11 cellular contexts compared by ENCODE assay signal in genomic region chr4:10123227-10124101, GRCh38. TPM values are rescaled to one million over a fixed set of nuclear protein-coding genes. Genes with fewer than 3 reads are reported as not detected.
DNase-seq lines count a peak whose midpoint lies in the region; ATAC-seq, FAIRE-seq and TF ChIP-seq lines count a peak whose summit lies in the region.
"Had no signal": no experiment of that assay in that cellular context is flagged by ENCODE, and none has a peak within 500 bp of the region (broad histone marks: within the 10 kb centered on the region; RNA-seq: fewer than 3 reads in every experiment).

No MANE protein-coding gene starts in this region.

- peak in 4 of 7 experiments; percentile 22 to 65 (median 32) for DNase-seq in CD8-positive, alpha-beta T cell
- peak; percentile 31 for DNase-seq in MV-4-11 (lab: John Stamatoyannopoulos, UW)
- no peak for DNase-seq in lower lobe of right lung
- no peak for DNase-seq in HFFc6
- no peak for DNase-seq in H54 (ENCODE audit: insufficient read length, low spot score)
- DNase-seq: occipital lobe, SHP77 treated with DMSO at 0.1 percent for 48 hours, tibial artery had no signal

- H3K4me1 ChIP-seq in CD8-positive, alpha-beta T cell (ENCODE audit: insufficient read depth, low read length) = peaks cover 44% of the 10 kb centered on the region
- peaks cover 20% of the 10 kb centered on the region for H3K4me1 ChIP-seq in lower lobe of right lung

- no peak for FAIRE-seq in H54 (lab: Jason Lieb, UNC)

- no peaks in the 10 kb centered on the region for H3K9me3 Mint-ChIP-seq in CD8-positive, alpha-beta T cell
- H3K9me3 Mint-ChIP-seq in brain (peaks cover 0 to 3% (median 0%) of the 10 kb centered on the region in 5 experiments), HFFc6 (no peaks in the 10 kb centered on the region)

- H3K9me3 ChIP-seq in CD8-positive, alpha-beta T cell (ENCODE audit: low read length) = no peaks in the 10 kb centered on the region
- no peaks in the 10 kb centered on the region for H3K9me3 ChIP-seq in lower lobe of right lung
- H3K9me3 ChIP-seq: tibial artery had no signal

- no peak overlapping the region for H3K4me3 ChIP-seq in CD8-positive, alpha-beta T cell (ENCODE audit: low read depth, low read length)
- H3K4me3 ChIP-seq in lower lobe of right lung = no peak overlapping the region
- H3K4me3 ChIP-seq: tibial artery had no signal

- H3K4me3 Mint-ChIP-seq in CD8-positive, alpha-beta T cell = peak overlapping the region; percentile 32
- H3K4me3 Mint-ChIP-seq in brain = peak overlapping the region in 2 of 5 experiments; percentile 44 to 52
- H3K4me3 Mint-ChIP-seq in HFFc6 = no peak overlapping the region

- no peak overlapping the region for H3K27ac ChIP-seq in CD8-positive, alpha-beta T cell (ENCODE audit: low read depth, low read length)
- peak overlapping the region; percentile 5 for H3K27ac ChIP-seq in lower lobe of right lung
- H3K27ac ChIP-seq: tibial artery had no signal

- no peaks in the 10 kb centered on the region for H3K36me3 Mint-ChIP-seq in CD8-positive, alpha-beta T cell
- H3K36me3 Mint-ChIP-seq in brain (no peaks in the 10 kb centered on the region), HFFc6 (ENCODE audit: low read depth) (no peaks in the 10 kb centered on the region)

- no peaks in the 10 kb centered on the region for H3K36me3 ChIP-seq in CD8-positive, alpha-beta T cell (ENCODE audit: insufficient read depth, low read length)
- H3K36me3 ChIP-seq in lower lobe of right lung = no peaks in the 10 kb centered on the region
- H3K36me3 ChIP-seq: tibial artery had no signal

- peaks cover 51% of the 10 kb centered on the region for H3K4me1 Mint-ChIP-seq in CD8-positive, alpha-beta T cell (ENCODE audit: low read depth)
- H3K4me1 Mint-ChIP-seq in brain = peaks cover 43% of the 10 kb centered on the region
- peaks cover 9% of the 10 kb centered on the region for H3K4me1 Mint-ChIP-seq in HFFc6 (ENCODE audit: low read depth)

- TF ChIP-seq POLR2A in H54 (IDR thresholded peaks at IDR 0.05; ENCODE audit: low read depth, low read length) = no peak

- POLR2A ChIA-PET in CD8-positive, alpha-beta T cell (lab: Charles Lee) = interaction anchor here (1.5 kb wide), 1 partner anchor 12 kb away, joined by 5 read pairs; no protein-coding TSS in a partner anchor

- H3K27me3 ChIP-seq in CD8-positive, alpha-beta T cell (ENCODE audit: insufficient read depth, low read length) = no peaks in the 10 kb centered on the region
- no peaks in the 10 kb centered on the region for H3K27me3 ChIP-seq in lower lobe of right lung (ENCODE audit: low read depth)
- H3K27me3 ChIP-seq: tibial artery had no signal

- CTCF ChIA-PET in CD8-positive, alpha-beta T cell (lab: Charles Lee) = interaction anchor here (1.1 to 2.2 kb wide), 3 partner anchors 54 to 415 kb away, joined by 3 to 7 read pairs (median 3); no protein-coding TSS in a partner anchor

- H3K27me3 Mint-ChIP-seq in CD8-positive, alpha-beta T cell (ENCODE audit: low read depth) = no peaks in the 10 kb centered on the region
- H3K27me3 Mint-ChIP-seq in brain (peaks cover 7% of the 10 kb centered on the region), HFFc6 (ENCODE audit: insufficient read depth) (peaks cover 26% of the 10 kb centered on the region)

- intact Hi-C loops in CD8-positive, alpha-beta T cell (cut with DNase I, micrococcal nuclease) = loop anchor here in 1 of 2 experiments (5.0 kb wide), 1 partner anchor 41 kb away; no protein-coding TSS in a partner anchor
- intact Hi-C loops in lower lobe of right lung (cut with DNase I) = no loop called here

- no peak for TF ChIP-seq CTCF in CD8-positive, alpha-beta T cell (IDR thresholded peaks at IDR 0.05)
- TF ChIP-seq CTCF in brain (conservative IDR thresholded peaks at IDR 0.05) = no peak
- TF ChIP-seq CTCF in lower lobe of right lung (IDR thresholded peaks at IDR 0.05) = no peak
- no peak for TF ChIP-seq CTCF in HFFc6 (IDR thresholded peaks at IDR 0.05)

- peak; percentile 29 for ATAC-seq in CD8-positive, alpha-beta T cell
- ATAC-seq in lower lobe of right lung (no peak), HG02938 (IDR thresholded peaks at IDR 0.05; ENCODE audit: unreplicated experiment) (no peak), GM18909 (IDR thresholded peaks at IDR 0.05; ENCODE audit: poor library complexity, unreplicated experiment) (no peak)

- H3K27ac Mint-ChIP-seq in CD8-positive, alpha-beta T cell = peak overlapping the region; percentile 64
- peak overlapping the region in 4 of 5 experiments; percentile 58 to 90 (median 66) for H3K27ac Mint-ChIP-seq in brain
- H3K27ac Mint-ChIP-seq in HFFc6 = no peak overlapping the region

RNA-seq across cellular contexts. Expression of gene WDR1, which starts 6.9 kb away (rescaled TPM):
- 100 to 1,000 TPM; 220 to 224 TPM for total RNA-seq in CD8-positive, alpha-beta T cell
- polyA plus RNA-seq in brain (ENCODE audit: insufficient read depth, low read depth, low replicate concordance) = 207 TPM
- 233 TPM for total RNA-seq in lower lobe of right lung
- total RNA-seq in HFFc6 (2021; fragmentation: NEBNext Ultra II Directional; extraction: Animal tissue kit (Norgen Biotek cat#: 25700)) = 100 to 1,000 TPM; 720 to 838 (median 782) TPM

Comparison
In these comparisons a context has a peak if more than half of its experiments do, and no peak if none do; other contexts are left out.
1. DNase-seq: peak in CD8-positive, alpha-beta T cell (4 of 7) and MV-4-11 (single experiment); none in lower lobe of right lung (single experiment), HFFc6 (single experiment) and H54 (single experiment).